8 cellular contexts compared by ENCODE assay signal in the genomic region with DNA sequence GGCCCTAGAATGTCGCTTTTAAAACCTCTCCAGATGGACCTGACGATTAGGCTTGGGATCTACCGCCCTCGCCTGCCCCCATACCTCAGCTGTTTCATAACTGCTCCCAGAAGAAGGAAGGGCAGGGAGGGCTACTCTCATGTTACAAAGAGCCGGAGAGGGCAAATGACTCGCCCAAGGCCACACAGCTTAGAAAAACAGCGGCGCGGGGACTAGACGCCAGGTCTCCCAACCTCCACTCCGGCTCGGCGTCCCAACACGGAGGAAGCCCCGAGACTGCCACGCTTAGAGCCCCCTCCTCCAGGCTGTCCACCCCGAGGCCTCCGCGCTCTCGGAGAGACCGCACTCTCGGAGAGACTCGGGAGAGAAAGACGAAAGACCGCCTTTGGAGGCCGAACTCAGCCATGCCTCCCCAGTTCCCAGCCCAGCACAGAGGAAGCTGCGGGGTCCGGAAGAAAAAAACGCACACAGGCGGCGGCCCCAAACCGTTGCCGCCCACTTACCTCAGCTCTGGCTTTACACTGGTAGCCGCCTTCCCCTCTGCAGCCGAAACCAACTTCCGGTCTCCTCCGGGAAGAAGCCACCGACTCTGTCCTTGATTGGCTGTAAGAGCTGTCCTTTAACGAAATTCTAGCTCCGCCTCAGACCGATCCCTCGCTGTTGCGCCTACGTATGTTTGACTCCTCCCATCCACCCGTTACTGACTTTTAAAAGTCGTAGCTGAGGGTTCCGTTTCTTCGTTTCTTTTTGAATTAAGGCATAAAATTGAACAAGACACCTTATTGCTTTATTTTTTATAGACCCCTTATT. TPM values are rescaled to one million over a fixed set of nuclear protein-coding genes. Genes with fewer than 3 reads are reported as not detected.
DNase-seq lines count a peak whose midpoint lies in the region; ATAC-seq and TF ChIP-seq lines count a peak whose summit lies in the region.

A gene with protein sequence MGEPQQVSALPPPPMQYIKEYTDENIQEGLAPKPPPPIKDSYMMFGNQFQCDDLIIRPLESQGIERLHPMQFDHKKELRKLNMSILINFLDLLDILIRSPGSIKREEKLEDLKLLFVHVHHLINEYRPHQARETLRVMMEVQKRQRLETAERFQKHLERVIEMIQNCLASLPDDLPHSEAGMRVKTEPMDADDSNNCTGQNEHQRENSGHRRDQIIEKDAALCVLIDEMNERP (minus strand): TSS at position 549 of the 810 bp plus-strand sequence. CDS start 3,434 bp downstream, outside the sequence.

- DNase-seq in DMS153 treated with DMSO at 0.1 percent for 48 hours (lab: John Stamatoyannopoulos, UW; ENCODE audit: unreplicated experiment) (peak; percentile 82), KBM-7 (peak; percentile 98)
- peak; percentile 86 for DNase-seq in activated T-cell treated with anti-CD3 and anti-CD28 coated beads, Interleukin-2, amount 50 U/mL, for 24 hours
- peak; percentile 66 for DNase-seq in stimulated activated CD8-positive, alpha-beta memory T cell treated with anti-CD3 and anti-CD28 coated beads, Interleukin-7, amount 100 ng/mL, for 24 hours (ENCODE audit: low read depth)

- H3K27me3 ChIP-seq in muscle layer of colon (ENCODE audit: control insufficient read depth in 1 of 2, insufficient read depth in 2 of 2, low read length in 2 of 2) = no peaks in the 10 kb centered on the region

- H3K4me3 ChIP-seq in muscle layer of colon (ENCODE audit: low read depth in 1 of 2, low read length in 2 of 2) = peak within 1 kb of the TSS; percentile 94 to 95

- ATAC-seq in GM21717 (IDR thresholded peaks at IDR 0.05; ENCODE audit: unreplicated experiment) = peak; percentile 100
- ATAC-seq in esophagus mucosa = peak; percentile 100

- H3K9ac ChIP-seq in muscle layer of colon (ENCODE audit: low read length) = peak within 1 kb of the TSS; percentile 98

- H3K9me3 ChIP-seq in muscle layer of colon (ENCODE audit: low read length) = no peaks in the 10 kb centered on the region

- peaks cover 10% of the 10 kb centered on the region for H3K4me1 ChIP-seq in muscle layer of colon (ENCODE audit: insufficient read depth, low read length)

- H3K27ac Mint-ChIP-seq in activated T-cell treated with anti-CD3 and anti-CD28 coated beads, Interleukin-2, amount 50 U/mL, for 24 hours = peak within 1 kb of the TSS; percentile 98

- in situ Hi-C loops in KBM-7 (cut with MboI; ENCODE audit: low pct_unique_long_range_greater_than_20kb, low sequenced_read_pairs) = no loop called here

- H3K4me3 Mint-ChIP-seq in activated T-cell treated with anti-CD3 and anti-CD28 coated beads, Interleukin-2, amount 50 U/mL, for 24 hours = peak within 1 kb of the TSS; percentile 96

- H3K9me3 Mint-ChIP-seq in activated T-cell treated with anti-CD3 and anti-CD28 coated beads, Interleukin-2, amount 50 U/mL, for 24 hours = no peaks in the 10 kb centered on the region

- peaks cover 7% of the 10 kb centered on the region for H3K36me3 ChIP-seq in muscle layer of colon (ENCODE audit: insufficient read depth, low read length)

- H3K36me3 Mint-ChIP-seq in activated T-cell treated with anti-CD3 and anti-CD28 coated beads, Interleukin-2, amount 50 U/mL, for 24 hours (ENCODE audit: low read depth) = peaks cover 54% of the 10 kb centered on the region

- peaks cover 54% of the 10 kb centered on the region for H3K4me1 Mint-ChIP-seq in activated T-cell treated with anti-CD3 and anti-CD28 coated beads, Interleukin-2, amount 50 U/mL, for 24 hours (ENCODE audit: low read depth)

- H3K27ac ChIP-seq in muscle layer of colon (ENCODE audit: low read depth, low read length) = peak within 1 kb of the TSS; percentile 95

- no peaks in the 10 kb centered on the region for H3K27me3 Mint-ChIP-seq in activated T-cell treated with anti-CD3 and anti-CD28 coated beads, Interleukin-2, amount 50 U/mL, for 24 hours

TF ChIP-seq in PFSK-1, 5 proteins besides CTCF, POLR2A, EP300 and RAD21:
- TF ChIP-seq FOXP2 (optimal IDR thresholded peaks at IDR 0.05; ENCODE audit: borderline replicate concordance, extremely low read depth, extremely low read length, insufficient read depth) (no peak), SIN3A (IDR thresholded peaks at IDR 0.05; ENCODE audit: borderline replicate concordance, insufficient read depth, low read length) (0 out of 2 replicates have a peak, but pooled peaks have one; percentile 33), POLR2AphosphoS5 (IDR thresholded peaks at IDR 0.05; ENCODE audit: low read depth, low read length) (peak; percentile 61), TAF1 (IDR thresholded peaks at IDR 0.05; ENCODE audit: borderline replicate concordance, insufficient read depth, low read length) (peak; percentile 69; the same call in 1 of the 2 replicates)
- TF ChIP-seq, protein P1, sequence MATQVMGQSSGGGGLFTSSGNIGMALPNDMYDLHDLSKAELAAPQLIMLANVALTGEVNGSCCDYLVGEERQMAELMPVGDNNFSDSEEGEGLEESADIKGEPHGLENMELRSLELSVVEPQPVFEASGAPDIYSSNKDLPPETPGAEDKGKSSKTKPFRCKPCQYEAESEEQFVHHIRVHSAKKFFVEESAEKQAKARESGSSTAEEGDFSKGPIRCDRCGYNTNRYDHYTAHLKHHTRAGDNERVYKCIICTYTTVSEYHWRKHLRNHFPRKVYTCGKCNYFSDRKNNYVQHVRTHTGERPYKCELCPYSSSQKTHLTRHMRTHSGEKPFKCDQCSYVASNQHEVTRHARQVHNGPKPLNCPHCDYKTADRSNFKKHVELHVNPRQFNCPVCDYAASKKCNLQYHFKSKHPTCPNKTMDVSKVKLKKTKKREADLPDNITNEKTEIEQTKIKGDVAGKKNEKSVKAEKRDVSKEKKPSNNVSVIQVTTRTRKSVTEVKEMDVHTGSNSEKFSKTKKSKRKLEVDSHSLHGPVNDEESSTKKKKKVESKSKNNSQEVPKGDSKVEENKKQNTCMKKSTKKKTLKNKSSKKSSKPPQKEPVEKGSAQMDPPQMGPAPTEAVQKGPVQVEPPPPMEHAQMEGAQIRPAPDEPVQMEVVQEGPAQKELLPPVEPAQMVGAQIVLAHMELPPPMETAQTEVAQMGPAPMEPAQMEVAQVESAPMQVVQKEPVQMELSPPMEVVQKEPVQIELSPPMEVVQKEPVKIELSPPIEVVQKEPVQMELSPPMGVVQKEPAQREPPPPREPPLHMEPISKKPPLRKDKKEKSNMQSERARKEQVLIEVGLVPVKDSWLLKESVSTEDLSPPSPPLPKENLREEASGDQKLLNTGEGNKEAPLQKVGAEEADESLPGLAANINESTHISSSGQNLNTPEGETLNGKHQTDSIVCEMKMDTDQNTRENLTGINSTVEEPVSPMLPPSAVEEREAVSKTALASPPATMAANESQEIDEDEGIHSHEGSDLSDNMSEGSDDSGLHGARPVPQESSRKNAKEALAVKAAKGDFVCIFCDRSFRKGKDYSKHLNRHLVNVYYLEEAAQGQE (IDR thresholded peaks at IDR 0.05; ENCODE audit: insufficient read depth in 1 of 2, low read depth in 2 of 2, low read length in 2 of 2) = no peak
TF ChIP-seq in PFSK-1: peak in this region for 3.

RNA-seq across cellular contexts. Expression of the gene that starts here (rescaled TPM):
- polyA plus RNA-seq in PFSK-1 (2012; ENCODE audit: insufficient read length, low read depth) = 4.4 TPM
- 6.4 TPM for total RNA-seq in esophagus mucosa

Comparison
In these comparisons a context has a peak if more than half of its experiments do, and no peak if none do; other contexts are left out.
1. Peak in every context shown above with its lines: DNase-seq, ATAC-seq, H3K4me3 ChIP-seq and H3K27ac ChIP-seq.